ENCODE assay signal across 1 cellular context in the genomic region with DNA sequence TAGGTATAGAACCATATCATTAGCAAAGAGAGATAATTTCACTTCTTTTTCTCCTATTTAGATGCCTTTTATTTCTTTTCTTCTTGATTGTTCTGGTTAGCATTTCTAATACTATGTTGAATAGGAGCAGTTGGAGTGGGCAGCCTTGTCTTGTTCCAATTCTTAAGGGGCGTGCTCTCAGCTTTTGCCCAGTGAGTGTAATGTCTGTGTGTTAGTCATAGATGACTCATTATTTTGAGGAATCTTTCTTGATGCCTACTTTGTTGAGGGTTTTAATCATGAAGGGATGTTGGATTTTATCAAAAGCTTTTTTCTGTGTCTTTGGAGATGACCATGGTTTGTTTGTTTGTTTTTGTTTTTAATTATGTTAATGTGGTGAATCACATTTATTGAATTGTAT.
TF ChIP-seq lines count a peak whose summit lies in the region.

No MANE protein-coding gene starts in this region.

TF ChIP-seq in GM23338, 12 proteins besides CTCF, POLR2A, EP300 and RAD21 (continued from another document):
- TF ChIP-seq, protein P1, sequence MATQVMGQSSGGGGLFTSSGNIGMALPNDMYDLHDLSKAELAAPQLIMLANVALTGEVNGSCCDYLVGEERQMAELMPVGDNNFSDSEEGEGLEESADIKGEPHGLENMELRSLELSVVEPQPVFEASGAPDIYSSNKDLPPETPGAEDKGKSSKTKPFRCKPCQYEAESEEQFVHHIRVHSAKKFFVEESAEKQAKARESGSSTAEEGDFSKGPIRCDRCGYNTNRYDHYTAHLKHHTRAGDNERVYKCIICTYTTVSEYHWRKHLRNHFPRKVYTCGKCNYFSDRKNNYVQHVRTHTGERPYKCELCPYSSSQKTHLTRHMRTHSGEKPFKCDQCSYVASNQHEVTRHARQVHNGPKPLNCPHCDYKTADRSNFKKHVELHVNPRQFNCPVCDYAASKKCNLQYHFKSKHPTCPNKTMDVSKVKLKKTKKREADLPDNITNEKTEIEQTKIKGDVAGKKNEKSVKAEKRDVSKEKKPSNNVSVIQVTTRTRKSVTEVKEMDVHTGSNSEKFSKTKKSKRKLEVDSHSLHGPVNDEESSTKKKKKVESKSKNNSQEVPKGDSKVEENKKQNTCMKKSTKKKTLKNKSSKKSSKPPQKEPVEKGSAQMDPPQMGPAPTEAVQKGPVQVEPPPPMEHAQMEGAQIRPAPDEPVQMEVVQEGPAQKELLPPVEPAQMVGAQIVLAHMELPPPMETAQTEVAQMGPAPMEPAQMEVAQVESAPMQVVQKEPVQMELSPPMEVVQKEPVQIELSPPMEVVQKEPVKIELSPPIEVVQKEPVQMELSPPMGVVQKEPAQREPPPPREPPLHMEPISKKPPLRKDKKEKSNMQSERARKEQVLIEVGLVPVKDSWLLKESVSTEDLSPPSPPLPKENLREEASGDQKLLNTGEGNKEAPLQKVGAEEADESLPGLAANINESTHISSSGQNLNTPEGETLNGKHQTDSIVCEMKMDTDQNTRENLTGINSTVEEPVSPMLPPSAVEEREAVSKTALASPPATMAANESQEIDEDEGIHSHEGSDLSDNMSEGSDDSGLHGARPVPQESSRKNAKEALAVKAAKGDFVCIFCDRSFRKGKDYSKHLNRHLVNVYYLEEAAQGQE (IDR thresholded peaks at IDR 0.05; ENCODE audit: unreplicated experiment): no peak
- TF ChIP-seq CREB1 (CRISPR knock-in tag; IDR thresholded peaks at IDR 0.05; ENCODE audit: low read depth): no peak
